ENCODE assay signal across 1 cellular context in genomic region chr22:37569009-37569920, GRCh38.
TF ChIP-seq lines count a peak whose summit lies in the region.

No MANE protein-coding gene starts in this region.

TF ChIP-seq in GM23338, 12 proteins besides CTCF, POLR2A, EP300 and RAD21:
- TF ChIP-seq ZNF114 (CRISPR knock-in tag; IDR thresholded peaks at IDR 0.05) = no peak
- TF ChIP-seq CREB1 (CRISPR knock-in tag; IDR thresholded peaks at IDR 0.05; ENCODE audit: low read depth) = no peak
- TF ChIP-seq EZH2phosphoT487 (IDR thresholded peaks at IDR 0.05; ENCODE audit: unreplicated experiment) = no peak
- no peak for TF ChIP-seq EZH2 (IDR thresholded peaks at IDR 0.05; ENCODE audit: low read depth, unreplicated experiment)
- no peak for TF ChIP-seq ZNF331 (CRISPR knock-in tag; IDR thresholded peaks at IDR 0.05; ENCODE audit: low read depth)
- TF ChIP-seq ETS1 (IDR thresholded peaks at IDR 0.05) = no peak
- peak; percentile 20; the same call in 1 of the 2 replicates for TF ChIP-seq POLR2AphosphoS5 (IDR thresholded peaks at IDR 0.05; ENCODE audit: low read depth)
- TF ChIP-seq, protein P1, sequence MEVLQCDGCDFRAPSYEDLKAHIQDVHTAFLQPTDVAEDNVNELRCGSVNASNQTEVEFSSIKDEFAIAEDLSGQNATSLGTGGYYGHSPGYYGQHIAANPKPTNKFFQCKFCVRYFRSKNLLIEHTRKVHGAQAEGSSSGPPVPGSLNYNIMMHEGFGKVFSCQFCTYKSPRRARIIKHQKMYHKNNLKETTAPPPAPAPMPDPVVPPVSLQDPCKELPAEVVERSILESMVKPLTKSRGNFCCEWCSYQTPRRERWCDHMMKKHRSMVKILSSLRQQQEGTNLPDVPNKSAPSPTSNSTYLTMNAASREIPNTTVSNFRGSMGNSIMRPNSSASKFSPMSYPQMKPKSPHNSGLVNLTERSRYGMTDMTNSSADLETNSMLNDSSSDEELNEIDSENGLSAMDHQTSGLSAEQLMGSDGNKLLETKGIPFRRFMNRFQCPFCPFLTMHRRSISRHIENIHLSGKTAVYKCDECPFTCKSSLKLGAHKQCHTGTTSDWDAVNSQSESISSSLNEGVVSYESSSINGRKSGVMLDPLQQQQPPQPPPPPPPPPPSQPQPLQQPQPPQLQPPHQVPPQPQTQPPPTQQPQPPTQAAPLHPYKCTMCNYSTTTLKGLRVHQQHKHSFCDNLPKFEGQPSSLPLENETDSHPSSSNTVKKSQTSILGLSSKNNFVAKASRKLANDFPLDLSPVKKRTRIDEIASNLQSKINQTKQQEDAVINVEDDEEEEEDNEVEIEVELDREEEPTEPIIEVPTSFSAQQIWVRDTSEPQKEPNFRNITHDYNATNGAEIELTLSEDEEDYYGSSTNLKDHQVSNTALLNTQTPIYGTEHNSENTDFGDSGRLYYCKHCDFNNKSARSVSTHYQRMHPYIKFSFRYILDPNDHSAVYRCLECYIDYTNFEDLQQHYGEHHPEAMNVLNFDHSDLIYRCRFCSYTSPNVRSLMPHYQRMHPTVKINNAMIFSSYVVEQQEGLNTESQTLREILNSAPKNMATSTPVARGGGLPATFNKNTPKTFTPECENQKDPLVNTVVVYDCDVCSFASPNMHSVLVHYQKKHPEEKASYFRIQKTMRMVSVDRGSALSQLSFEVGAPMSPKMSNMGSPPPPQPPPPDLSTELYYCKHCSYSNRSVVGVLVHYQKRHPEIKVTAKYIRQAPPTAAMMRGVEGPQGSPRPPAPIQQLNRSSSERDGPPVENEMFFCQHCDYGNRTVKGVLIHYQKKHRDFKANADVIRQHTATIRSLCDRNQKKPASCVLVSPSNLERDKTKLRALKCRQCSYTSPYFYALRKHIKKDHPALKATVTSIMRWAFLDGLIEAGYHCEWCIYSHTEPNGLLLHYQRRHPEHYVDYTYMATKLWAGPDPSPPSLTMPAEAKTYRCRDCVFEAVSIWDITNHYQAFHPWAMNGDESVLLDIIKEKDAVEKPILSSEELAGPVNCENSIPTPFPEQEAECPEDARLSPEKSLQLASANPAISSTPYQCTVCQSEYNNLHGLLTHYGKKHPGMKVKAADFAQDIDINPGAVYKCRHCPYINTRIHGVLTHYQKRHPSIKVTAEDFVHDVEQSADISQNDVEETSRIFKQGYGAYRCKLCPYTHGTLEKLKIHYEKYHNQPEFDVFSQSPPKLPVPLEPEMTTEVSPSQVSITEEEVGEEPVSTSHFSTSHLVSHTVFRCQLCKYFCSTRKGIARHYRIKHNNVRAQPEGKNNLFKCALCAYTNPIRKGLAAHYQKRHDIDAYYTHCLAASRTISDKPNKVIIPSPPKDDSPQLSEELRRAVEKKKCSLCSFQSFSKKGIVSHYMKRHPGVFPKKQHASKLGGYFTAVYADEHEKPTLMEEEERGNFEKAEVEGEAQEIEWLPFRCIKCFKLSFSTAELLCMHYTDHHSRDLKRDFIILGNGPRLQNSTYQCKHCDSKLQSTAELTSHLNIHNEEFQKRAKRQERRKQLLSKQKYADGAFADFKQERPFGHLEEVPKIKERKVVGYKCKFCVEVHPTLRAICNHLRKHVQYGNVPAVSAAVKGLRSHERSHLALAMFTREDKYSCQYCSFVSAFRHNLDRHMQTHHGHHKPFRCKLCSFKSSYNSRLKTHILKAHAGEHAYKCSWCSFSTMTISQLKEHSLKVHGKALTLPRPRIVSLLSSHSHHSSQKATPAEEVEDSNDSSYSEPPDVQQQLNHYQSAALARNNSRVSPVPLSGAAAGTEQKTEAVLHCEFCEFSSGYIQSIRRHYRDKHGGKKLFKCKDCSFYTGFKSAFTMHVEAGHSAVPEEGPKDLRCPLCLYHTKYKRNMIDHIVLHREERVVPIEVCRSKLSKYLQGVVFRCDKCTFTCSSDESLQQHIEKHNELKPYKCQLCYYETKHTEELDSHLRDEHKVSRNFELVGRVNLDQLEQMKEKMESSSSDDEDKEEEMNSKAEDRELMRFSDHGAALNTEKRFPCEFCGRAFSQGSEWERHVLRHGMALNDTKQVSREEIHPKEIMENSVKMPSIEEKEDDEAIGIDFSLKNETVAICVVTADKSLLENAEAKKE (CRISPR knock-in tag; IDR thresholded peaks at IDR 0.05) = no peak
